Comparison of ENCODE assay signal across 11 cellular contexts in the genomic region with DNA sequence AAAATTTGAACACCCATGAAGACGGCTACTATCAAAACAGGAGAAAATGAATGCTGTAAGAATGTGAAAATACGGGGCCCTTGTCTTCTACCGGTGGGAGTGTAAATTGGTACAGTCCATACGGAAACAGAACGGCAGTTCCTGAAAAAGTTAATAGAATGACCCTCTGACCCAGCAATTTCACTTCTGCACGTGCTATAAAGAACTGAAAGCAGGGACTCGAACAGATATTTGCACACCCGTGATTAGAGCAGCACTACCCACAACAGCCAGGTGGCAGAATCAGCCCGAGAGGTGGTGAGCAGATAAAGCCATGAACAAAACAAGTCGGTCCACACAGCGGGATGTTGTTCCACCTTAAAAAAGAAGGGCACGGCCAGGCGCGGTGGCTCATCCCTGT. TPM values are rescaled to one million over a fixed set of nuclear protein-coding genes. Genes with fewer than 3 reads are reported as not detected.
DNase-seq lines count a peak whose midpoint lies in the region; ATAC-seq, FAIRE-seq and TF ChIP-seq lines count a peak whose summit lies in the region.
"Had no signal": no experiment of that assay in that cellular context is flagged by ENCODE, and none has a peak within 500 bp of the region (broad histone marks: within the 10 kb centered on the region; RNA-seq: fewer than 3 reads in every experiment).

No MANE protein-coding gene starts in this region.

- H3K79me2 ChIP-seq in PC-3 (ENCODE audit: low read length), result no peaks in the 10 kb centered on the region
- H3K79me2 ChIP-seq: parathyroid adenoma had no signal

- H4K20me1 ChIP-seq in PC-3 (ENCODE audit: low read length), result no peaks in the 10 kb centered on the region

- CTCF ChIA-PET in PC-3 (lab: Charles Lee), result no interaction called here

- H3K9ac ChIP-seq in PC-3 (ENCODE audit: low read length), result no peak overlapping the region
- H3K9ac ChIP-seq: parathyroid adenoma had no signal

- TF ChIP-seq POLR2A in prostate gland (IDR thresholded peaks at IDR 0.05), result no peak

- H3K9me2 ChIP-seq in PC-3 (replicated peaks; ENCODE audit: low read length), result no peaks in the 10 kb centered on the region

- in situ Hi-C loops in ACHN (cut with HindIII; ENCODE audit: low pct_ligation_motif_present, low pct_unique_long_range_greater_than_20kb, low sequenced_read_pairs), result no loop called here

- H3K9me3 ChIP-seq in PC-3 (ENCODE audit: low read length) (no peaks in the 10 kb centered on the region), small intestine (ENCODE audit: control insufficient read depth, low read depth) (no peaks in the 10 kb centered on the region), prostate gland (no peaks in the 10 kb centered on the region)
- H3K9me3 ChIP-seq: A549 had no signal

- no peak overlapping the region for H3K4me2 ChIP-seq in PC-3 (ENCODE audit: low read length)
- H3K4me2 ChIP-seq: A549 had no signal

- no TSS peak for BruUV-seq in PC-3 (replicated peaks; lab: Mats Ljungman, UMichigan)

- H3K27ac ChIP-seq in PC-3 (ENCODE audit: low read length) (no peak overlapping the region), small intestine (ENCODE audit: low read depth in 1 of 2, low read length in 1 of 2) (no peak overlapping the region), prostate gland (no peak overlapping the region)
- H3K27ac ChIP-seq: A549, parathyroid adenoma had no signal

- H3K4me1 ChIP-seq in PC-3 (ENCODE audit: insufficient read depth, low read length) (peaks cover 18% of the 10 kb centered on the region), small intestine (ENCODE audit: control insufficient read depth in 2 of 2, insufficient read depth in 1 of 2, low read depth in 1 of 2, low read length in 1 of 2) (no peaks in the 10 kb centered on the region), prostate gland (replicated peaks) (no peaks in the 10 kb centered on the region)
- H3K4me1 ChIP-seq: A549, parathyroid adenoma had no signal

- intact Hi-C loops in PC-3 (cut with micrococcal nuclease) (loop anchor here (1.0 kb wide), 1 partner anchor 33 kb away; no protein-coding TSS in a partner anchor), prostate gland (cut with DNase I) (no loop called here)

- WGBS in small intestine, 3 donors, result 9 to 48% (median 27%) methylated on average over 14 of the region's 14 CpGs
- WGBS in prostate gland, result 60% methylated on average over 14 of the region's 14 CpGs

- POLR2A ChIA-PET in PC-3 (lab: Charles Lee; ENCODE audit: unreplicated experiment), result no interaction called here

- H3K4me3 ChIP-seq in PC-3 (ENCODE audit: low read length) (no peak overlapping the region), small intestine (ENCODE audit: low read depth in 1 of 2, low read length in 2 of 2) (no peak overlapping the region), prostate gland (no peak overlapping the region)
- H3K4me3 ChIP-seq: A549 had no signal

- no peaks in the 10 kb centered on the region for H3F3A ChIP-seq in PC-3 (ENCODE audit: low read length, unreplicated experiment)

- H2AFZ ChIP-seq in PC-3 (ENCODE audit: low read length), result no peak overlapping the region
- H2AFZ ChIP-seq: parathyroid adenoma had no signal

- H3K36me3 ChIP-seq in PC-3 (ENCODE audit: low read depth, low read length) (no peaks in the 10 kb centered on the region), small intestine (ENCODE audit: control insufficient read depth in 2 of 2, insufficient read depth in 2 of 2, low read length in 2 of 2) (no peaks in the 10 kb centered on the region), prostate gland (no peaks in the 10 kb centered on the region)

- DNase-seq in NCI-H748 (lab: John Stamatoyannopoulos, UW; ENCODE audit: unreplicated experiment) (peak; percentile 36), NCI-H748 treated with DMSO at 0.1 percent for 48 hours (lab: John Stamatoyannopoulos, UW) (no peak), PC-3 (peak; percentile 7), small intestine (peak; percentile 80), prostate gland (ENCODE audit: low spot score) (no peak), ACHN (no peak), DMS 273 (lab: John Stamatoyannopoulos, UW; ENCODE audit: unreplicated experiment) (no peak)
- DNase-seq: activated naive CD4-positive, alpha-beta T cell treated with anti-CD3 and anti-CD28 coated beads, Interleukin-2, amount 50 U/mL, for 16 hours had no signal

- peak; percentile 35 for TF ChIP-seq CTCF in PC-3 (conservative IDR thresholded peaks at IDR 0.05; ENCODE audit: low read depth, low read length)
- no peak for TF ChIP-seq CTCF in prostate gland (IDR thresholded peaks at IDR 0.05)

- H3K27me3 ChIP-seq in PC-3 (ENCODE audit: low read length), result no peaks in the 10 kb centered on the region
- H3K27me3 ChIP-seq in small intestine (ENCODE audit: control insufficient read depth in 2 of 2, insufficient read depth in 2 of 2, low read length in 2 of 2), result no peaks in the 10 kb centered on the region
- H3K27me3 ChIP-seq in prostate gland (replicated peaks; ENCODE audit: insufficient read depth), result no peaks in the 10 kb centered on the region

- no peak for FAIRE-seq in small intestine (lab: Jason Lieb, UNC)
- FAIRE-seq: A549 had no signal

- ATAC-seq in HG02885 (IDR thresholded peaks at IDR 0.05; ENCODE audit: poor library complexity, unreplicated experiment), result peak; percentile 67
- peak; percentile 34; the same call in 1 of the 2 replicates for ATAC-seq in PC-3
- ATAC-seq: A549 had no signal

RNA-seq across cellular contexts. Expression of gene SLC12A7, which starts 22.6 kb away (rescaled TPM):
- total RNA-seq in PC-3 (2014; rRNA removed) (48.2 and 58.3 TPM in 2 replicates), prostate gland (100 to 1,000 TPM in 1 of 2 donors, 10 to 100 TPM in 1; 27.6 to 138 TPM)
- 10 to 100 TPM; 32.7 to 49.2 (median 39.8) TPM for polyA plus RNA-seq in small intestine

Comparison
In these comparisons a context has a peak if more than half of its experiments do, and no peak if none do; other contexts are left out.
1. DNase-seq: peak in NCI-H748 (single experiment), PC-3 (single experiment) and small intestine (single experiment); none in NCI-H748 treated with DMSO at 0.1 percent for 48 hours (single experiment), prostate gland (single experiment), ACHN (single experiment) and DMS 273 (single experiment).